1 cellular context compared by ENCODE assay signal in the genomic region with DNA sequence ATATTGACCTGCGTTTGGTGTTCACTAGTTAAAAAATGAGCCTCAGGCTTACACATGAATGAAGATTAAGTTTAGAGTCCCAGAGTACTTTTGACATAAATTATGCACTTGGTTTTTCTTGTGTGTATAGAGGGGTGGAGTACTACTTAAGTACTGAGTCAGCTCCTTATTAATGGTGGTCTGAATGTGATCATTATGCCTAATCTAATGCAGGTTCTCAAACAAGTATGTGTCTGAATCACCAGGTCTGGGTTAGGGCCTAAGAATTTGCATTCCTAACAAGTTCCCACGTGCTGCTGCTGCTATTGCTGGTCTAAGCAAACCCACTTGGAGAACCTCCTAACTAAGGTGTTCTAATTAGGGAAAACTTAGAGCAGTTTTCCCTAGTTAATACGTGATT.
TF ChIP-seq lines count a peak whose summit lies in the region.

No MANE protein-coding gene starts in this region.

TF ChIP-seq in IMR-90, 13 proteins besides CTCF, POLR2A, EP300 and RAD21:
- no peak for TF ChIP-seq FOS (IDR thresholded peaks at IDR 0.05; ENCODE audit: low read depth, low read length)
- peak; percentile 49; the same call in 1 of the 2 replicates for TF ChIP-seq MAFK (IDR thresholded peaks at IDR 0.05; ENCODE audit: low read depth, low read length)
TF ChIP-seq in IMR-90: peak in this region for 1.
